In the genomic region with DNA sequence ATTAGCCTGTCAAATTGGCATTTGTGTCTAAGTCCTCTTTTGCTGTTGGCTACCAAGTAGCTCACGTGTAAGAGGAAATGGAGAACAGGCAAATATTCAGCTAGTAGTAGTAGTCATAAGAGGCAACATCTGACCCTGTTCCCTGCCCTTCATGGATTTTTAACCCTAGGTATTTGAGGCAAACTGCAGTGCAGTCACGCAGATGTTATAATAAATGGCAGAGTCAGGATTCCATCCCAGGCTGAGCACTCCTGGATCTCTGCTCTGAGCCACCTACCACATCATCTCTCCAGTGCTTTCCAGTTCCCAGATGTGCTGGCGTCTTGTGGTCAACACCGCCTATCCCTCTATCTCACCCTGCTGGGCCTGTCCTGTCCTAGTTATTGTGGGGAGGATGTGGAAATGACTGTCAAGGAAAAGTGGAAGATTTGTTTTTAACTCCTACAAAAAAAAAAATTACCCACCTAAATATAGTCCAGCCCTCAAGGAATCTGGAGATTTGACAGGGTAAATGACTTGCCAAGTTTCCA, we compare ENCODE assay signal across 21 cellular contexts.
DNase-seq lines count a peak whose midpoint lies in the region; ATAC-seq and TF ChIP-seq lines count a peak whose summit lies in the region.
"Had no signal": no experiment of that assay in that cellular context is flagged by ENCODE, and none has a peak within 500 bp of the region (broad histone marks: within the 10 kb centered on the region; RNA-seq: fewer than 3 reads in every experiment).

No MANE protein-coding gene starts in this region.

- no peak overlapping the region for H2BK5ac ChIP-seq in neuronal stem cell (ENCODE audit: low read length)

- H3K4me3 ChIP-seq in fibroblast of the aortic adventitia (ENCODE audit: low read depth, low read length), result no peak overlapping the region
- H3K4me3 ChIP-seq in neuronal stem cell (ENCODE audit: low read length in 2 of 2), result no peak overlapping the region
- H3K4me3 ChIP-seq: SJSA1 had no signal

- no peaks in the 10 kb centered on the region for H3K27me3 ChIP-seq in neuronal stem cell (ENCODE audit: control insufficient read depth in 3 of 3, insufficient read depth in 3 of 3, low read depth in 1 of 3, low read length in 3 of 3)

- no peak overlapping the region for H2BK15ac ChIP-seq in neuronal stem cell (ENCODE audit: low read length)

- no peak overlapping the region for H3K27ac ChIP-seq in neuronal stem cell (replicated peaks; ENCODE audit: low read length)
- H3K27ac ChIP-seq: RWPE1, SJSA1 had no signal

- no peak for TF ChIP-seq CTCF in fibroblast of the aortic adventitia (IDR thresholded peaks at IDR 0.05; ENCODE audit: insufficient read depth, low read length)

- H3K79me1 ChIP-seq in neuronal stem cell (ENCODE audit: low read depth, low read length), result no peaks in the 10 kb centered on the region

- H2AFZ ChIP-seq in neuronal stem cell (ENCODE audit: low read length), result no peak overlapping the region

- H3K9me3 ChIP-seq in neuronal stem cell (replicated peaks in 1 of 2; ENCODE audit: control insufficient read depth in 2 of 2, insufficient read depth in 1 of 2, low read depth in 1 of 2, low read length in 2 of 2), result no peaks in the 10 kb centered on the region

- no peak overlapping the region for H3K18ac ChIP-seq in neuronal stem cell (ENCODE audit: low read length)

- no peaks in the 10 kb centered on the region for H3K36me3 ChIP-seq in neuronal stem cell (replicated peaks in 1 of 2; ENCODE audit: control insufficient read depth in 2 of 2, insufficient read depth in 2 of 2, low read length in 2 of 2)
- H3K36me3 ChIP-seq: SJSA1 had no signal

- H3K4me2 ChIP-seq in neuronal stem cell (ENCODE audit: insufficient read depth, low read length, poor library complexity, severe bottlenecking), result no peak overlapping the region

- no peak overlapping the region for H3K14ac ChIP-seq in neuronal stem cell (ENCODE audit: low read length)

- ATAC-seq in HG03045 (IDR thresholded peaks at IDR 0.05; ENCODE audit: unreplicated experiment), result no peak
- ATAC-seq in SK-N-SH treated with all-trans-retinoic acid at 6 μM for 48 hours, result no peak

- H4K91ac ChIP-seq in neuronal stem cell (ENCODE audit: low read depth, low read length, poor library complexity), result no peak overlapping the region

- peak; percentile 56 for DNase-seq in HT1080 (ENCODE audit: low read depth)
- DNase-seq in amniotic epithelial cell (ENCODE audit: low read depth), result peak; percentile 43
- peak; percentile 9 for DNase-seq in fibroblast of the aortic adventitia (ENCODE audit: low read depth)
- DNase-seq in renal cortical epithelial cell (ENCODE audit: low read depth), result peak; percentile 61
- no peak for DNase-seq in DMS 273 treated with DMSO at 0.1 percent for 48 hours (lab: John Stamatoyannopoulos, UW)
- DNase-seq in neuronal stem cell (ENCODE audit: low spot score), result no peak
- DNase-seq: ACHN, AML-193, DMS153, H7, MV-4-11, NCI-H1417, NCI-H2029, NCI-H2171, NCI-H446 treated with DMSO at 0.1 percent for 48 hours, NCI-H748 treated with DMSO at 0.1 percent for 48 hours, OCI-M1 had no signal

- H3K23ac ChIP-seq in neuronal stem cell (ENCODE audit: low read depth, low read length, poor library complexity), result no peak overlapping the region

- no peak overlapping the region for H2AK5ac ChIP-seq in neuronal stem cell (ENCODE audit: low read depth, low read length)

- no peak overlapping the region for H3K4ac ChIP-seq in neuronal stem cell (ENCODE audit: low read length)

- no peak overlapping the region for H2BK120ac ChIP-seq in neuronal stem cell (ENCODE audit: low read depth, low read length)

- WGBS in neuronal stem cell (ENCODE audit: extremely low coverage in 2 of 2, insufficient read length in 2 of 2, insufficient replicate concordance in 1 of 2), 2 donors, result no CpG with 5 or more reads among the region's 4 CpGs

- no peak overlapping the region for H2BK12ac ChIP-seq in neuronal stem cell (ENCODE audit: low read length)

- no peak overlapping the region for H4K8ac ChIP-seq in neuronal stem cell (ENCODE audit: low read depth, low read length)

- peaks cover 0 to 1% of the 10 kb centered on the region in 2 donors for H3K4me1 ChIP-seq in neuronal stem cell (ENCODE audit: control insufficient read depth in 2 of 2, insufficient read depth in 1 of 2, low read depth in 1 of 2, low read length in 2 of 2)
- H3K4me1 ChIP-seq: SJSA1 had no signal

- no peak overlapping the region for H3K9ac ChIP-seq in neuronal stem cell (ENCODE audit: low read depth, low read length, poor library complexity)

TF ChIP-seq in SK-N-SH treated with all-trans-retinoic acid at 6 μM for 48 hours, 23 proteins besides CTCF, POLR2A, EP300 and RAD21:
- TF ChIP-seq PATZ1 (CRISPR knock-in tag; IDR thresholded peaks at IDR 0.05; ENCODE audit: borderline replicate concordance) (no peak), PPARA (CRISPR knock-in tag; IDR thresholded peaks at IDR 0.05; ENCODE audit: borderline replicate concordance) (no peak), BACH2 (CRISPR knock-in tag; IDR thresholded peaks at IDR 0.05; ENCODE audit: borderline replicate concordance) (no peak), OSR1 (CRISPR knock-in tag; IDR thresholded peaks at IDR 0.05) (no peak), SNAI2 (CRISPR knock-in tag; IDR thresholded peaks at IDR 0.05) (no peak), TCF4 (CRISPR knock-in tag; IDR thresholded peaks at IDR 0.05; ENCODE audit: borderline replicate concordance) (no peak), ZNF8 (CRISPR knock-in tag; IDR thresholded peaks at IDR 0.05) (no peak), ISL1 (CRISPR knock-in tag; IDR thresholded peaks at IDR 0.05) (no peak)
- TF ChIP-seq, protein P1, sequence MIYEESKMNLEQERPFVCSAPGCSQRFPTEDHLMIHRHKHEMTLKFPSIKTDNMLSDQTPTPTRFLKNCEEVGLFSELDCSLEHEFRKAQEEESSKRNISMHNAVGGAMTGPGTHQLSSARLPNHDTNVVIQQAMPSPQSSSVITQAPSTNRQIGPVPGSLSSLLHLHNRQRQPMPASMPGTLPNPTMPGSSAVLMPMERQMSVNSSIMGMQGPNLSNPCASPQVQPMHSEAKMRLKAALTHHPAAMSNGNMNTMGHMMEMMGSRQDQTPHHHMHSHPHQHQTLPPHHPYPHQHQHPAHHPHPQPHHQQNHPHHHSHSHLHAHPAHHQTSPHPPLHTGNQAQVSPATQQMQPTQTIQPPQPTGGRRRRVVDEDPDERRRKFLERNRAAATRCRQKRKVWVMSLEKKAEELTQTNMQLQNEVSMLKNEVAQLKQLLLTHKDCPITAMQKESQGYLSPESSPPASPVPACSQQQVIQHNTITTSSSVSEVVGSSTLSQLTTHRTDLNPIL (CRISPR knock-in tag; IDR thresholded peaks at IDR 0.05; ENCODE audit: low read depth), result no peak
- TF ChIP-seq, protein P2, sequence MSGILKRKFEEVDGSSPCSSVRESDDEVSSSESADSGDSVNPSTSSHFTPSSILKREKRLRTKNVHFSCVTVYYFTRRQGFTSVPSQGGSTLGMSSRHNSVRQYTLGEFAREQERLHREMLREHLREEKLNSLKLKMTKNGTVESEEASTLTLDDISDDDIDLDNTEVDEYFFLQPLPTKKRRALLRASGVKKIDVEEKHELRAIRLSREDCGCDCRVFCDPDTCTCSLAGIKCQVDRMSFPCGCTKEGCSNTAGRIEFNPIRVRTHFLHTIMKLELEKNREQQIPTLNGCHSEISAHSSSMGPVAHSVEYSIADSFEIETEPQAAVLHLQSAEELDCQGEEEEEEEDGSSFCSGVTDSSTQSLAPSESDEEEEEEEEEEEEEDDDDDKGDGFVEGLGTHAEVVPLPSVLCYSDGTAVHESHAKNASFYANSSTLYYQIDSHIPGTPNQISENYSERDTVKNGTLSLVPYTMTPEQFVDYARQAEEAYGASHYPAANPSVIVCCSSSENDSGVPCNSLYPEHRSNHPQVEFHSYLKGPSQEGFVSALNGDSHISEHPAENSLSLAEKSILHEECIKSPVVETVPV (CRISPR knock-in tag; IDR thresholded peaks at IDR 0.05), result no peak
TF ChIP-seq in SK-N-SH treated with all-trans-retinoic acid at 6 μM for 48 hours: peak in this region for 0.

Comparison
In these comparisons a context has a peak if more than half of its experiments do, and no peak if none do; other contexts are left out.
1. DNase-seq: peak in HT1080 (single experiment), amniotic epithelial cell (single experiment), fibroblast of the aortic adventitia (single experiment) and renal cortical epithelial cell (single experiment); none in DMS 273 treated with DMSO at 0.1 percent for 48 hours (single experiment) and neuronal stem cell (single experiment).